In genomic region chr2:189157939-189158338, GRCh38 we compare ENCODE assay signal across 23 cellular contexts.
"Had no signal": no experiment of that assay in that cellular context is flagged by ENCODE, and none has a peak within 500 bp of the region (broad histone marks: within the 10 kb centered on the region; RNA-seq: fewer than 3 reads in every experiment).

No MANE protein-coding gene starts in this region.

- FAIRE-seq: frontal cortex had no signal

- H3K4me3 ChIP-seq: dorsolateral prefrontal cortex, esophagus muscularis mucosa, hepatocyte, left lung, right lobe of liver, thoracic aorta had no signal

- H3K4me1 ChIP-seq: left lung, right lobe of liver had no signal

- H3K27ac ChIP-seq: dorsolateral prefrontal cortex, esophagus muscularis mucosa, hepatocyte, left lung, right lobe of liver, thoracic aorta, WERI-Rb-1 had no signal

- H3K36me3 ChIP-seq: esophagus muscularis mucosa, left lung, right lobe of liver, thoracic aorta, WERI-Rb-1 had no signal

- H3K4me2 ChIP-seq: hepatocyte had no signal

- H3K27me3 ChIP-seq: dorsolateral prefrontal cortex, esophagus muscularis mucosa, hepatocyte, left lung, right lobe of liver had no signal

- ATAC-seq: activated CD8-positive, alpha-beta T cell treated with anti-CD3 and anti-CD28 coated beads, Interleukin-2, amount 10 ng/mL, durations not matched to agents 7 days and 5 days; activated naive CD8-positive, alpha-beta T cell treated with anti-CD3 and anti-CD28 coated beads, Interleukin-2, amount 50 U/mL, for 24 hours; effector memory CD8-positive, alpha-beta T cell; left lung; natural killer cell treated with Interleukin-12 subunit alpha and Interleukin-12 subunit beta and Interleukin-15 and Interleukin-18, amount 100 ng/mL, for 72 hours; right lobe of liver had no signal

- H3K9me3 ChIP-seq: esophagus muscularis mucosa, left lung, right lobe of liver, thoracic aorta had no signal

- H2AFZ ChIP-seq: hepatocyte had no signal

- DNase-seq: activated CD4-positive, alpha-beta T cell treated with anti-CD3 and anti-CD28 coated beads, Interleukin-2, amount 50 U/mL, for 1 hour; activated CD4-positive, CD25-positive, alpha-beta regulatory T cell treated with anti-CD3 and anti-CD28 coated beads, Interleukin-2, amount 50 U/mL, for 72 hours; activated CD8-positive, alpha-beta T cell treated with anti-CD3 and anti-CD28 coated beads, Interleukin-2, amount 10 ng/mL, durations not matched to agents 7 days and 5 days; activated gamma-delta T cell; activated naive CD4-positive, alpha-beta T cell treated with anti-CD3 and anti-CD28 coated beads, Interleukin-2, amount 50 U/mL, for 16 hours; activated naive CD8-positive, alpha-beta T cell treated with anti-CD3 and anti-CD28 coated beads, Interleukin-2, amount 50 U/mL, for 24 hours; anterior cingulate cortex; dorsolateral prefrontal cortex; effector memory CD8-positive, alpha-beta T cell; glutamatergic neuron; immature natural killer cell; left lung; midbrain; right lobe of liver; stimulated activated CD4-positive, alpha-beta T cell treated with anti-CD3 and anti-CD28 coated beads, Interleukin-4, amount 100 ng/mL, for 1 hour; stimulated activated naive CD4-positive, alpha-beta T cell; T-helper 1 cell; WERI-Rb-1 had no signal
